Comparison of ENCODE assay signal across 17 cellular contexts in the genomic region with DNA sequence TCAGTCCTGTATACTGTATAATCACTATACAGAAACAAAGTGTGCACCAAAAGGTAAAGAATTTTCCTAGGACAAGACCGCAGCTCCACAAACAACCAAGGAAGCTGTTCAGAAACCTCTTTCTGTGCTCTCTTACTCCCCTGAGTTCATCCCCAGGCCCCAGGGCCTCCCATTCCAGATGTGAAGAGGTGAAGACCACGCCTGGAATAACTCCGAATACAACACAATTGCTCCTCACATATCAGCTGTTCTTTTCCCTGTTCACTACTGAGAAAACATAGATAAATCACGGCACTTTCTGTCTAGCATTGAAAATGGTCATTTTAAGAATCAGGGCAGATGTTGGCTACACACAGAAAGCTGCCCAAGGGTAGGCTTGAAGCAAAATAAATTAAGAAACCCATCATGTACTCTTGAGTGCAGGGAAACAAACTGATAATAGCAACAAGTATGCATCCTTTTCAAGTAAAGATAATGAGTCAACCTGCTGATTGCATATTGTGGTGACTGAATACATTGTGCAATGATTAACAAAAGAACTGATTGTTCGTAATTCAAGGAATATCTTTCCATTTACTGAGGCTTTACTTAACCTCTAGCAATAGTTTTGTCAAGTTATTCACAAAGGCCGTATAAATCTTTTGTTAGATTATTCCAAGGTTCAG.
DNase-seq lines count a peak whose midpoint lies in the region; ATAC-seq, FAIRE-seq and TF ChIP-seq lines count a peak whose summit lies in the region.
"Had no signal": no experiment of that assay in that cellular context is flagged by ENCODE, and none has a peak within 500 bp of the region (broad histone marks: within the 10 kb centered on the region; RNA-seq: fewer than 3 reads in every experiment).

No MANE protein-coding gene starts in this region.

- CTCF ChIA-PET in HepG2 (lab: Yijun Ruan, JAX; ENCODE audit: low intra/inter-chr PET ratio, low total read pairs): no interaction called here
- CTCF ChIA-PET in H1 (lab: Charles Lee; ENCODE audit: partially characterized antibody): no interaction called here
- CTCF ChIA-PET in activated CD8-positive, alpha-beta T cell treated with anti-CD3 and anti-CD28 coated beads for 36 hours (lab: Charles Lee): no interaction called here

- H3K9ac ChIP-seq in HepG2 (ENCODE audit: insufficient read depth, low read depth, low read length) (no peak overlapping the region), H1 (replicated peaks in 1 of 4; ENCODE audit: extremely low read depth in 1 of 4, low read depth in 3 of 4, low read length in 3 of 4) (no peak overlapping the region), keratinocyte (ENCODE audit: control insufficient read depth, extremely low read depth, insufficient read depth, low read length) (no peak overlapping the region)

- H3K36me3 Mint-ChIP-seq in activated CD8-positive, alpha-beta T cell treated with anti-CD3 and anti-CD28 coated beads for 36 hours (ENCODE audit: low read depth): no peaks in the 10 kb centered on the region
- H3K36me3 Mint-ChIP-seq: T-cell had no signal

- H2AK5ac ChIP-seq in H1 (ENCODE audit: low read depth, low read length): no peak overlapping the region

- FAIRE-seq in HepG2 (lab: Jason Lieb, UNC): no peak
- FAIRE-seq in H1 (lab: Jason Lieb, UNC): no peak
- FAIRE-seq in keratinocyte (lab: Jason Lieb, UNC): peak; percentile 93

- no peak overlapping the region for H2BK12ac ChIP-seq in H1 (ENCODE audit: low read depth, low read length)

- H3K18ac ChIP-seq in H1 (ENCODE audit: extremely low read depth, low read length): no peak overlapping the region

- H3K4me2 ChIP-seq in HepG2 (ENCODE audit: low read depth, low read length) (no peak overlapping the region), H1 (ENCODE audit: insufficient read depth in 1 of 2, low read depth in 2 of 2, low read length in 2 of 2) (no peak overlapping the region), keratinocyte (ENCODE audit: control insufficient read depth, extremely low read depth, insufficient read depth, low read depth, low read length) (no peak overlapping the region)

- no peak overlapping the region for H2BK5ac ChIP-seq in H1 (ENCODE audit: low read depth, low read length)

- H3K27me3 ChIP-seq in HepG2 (ENCODE audit: control insufficient read depth in 1 of 2, insufficient read depth in 2 of 2, low read length in 2 of 2) (no peaks in the 10 kb centered on the region), right lobe of liver (no peaks in the 10 kb centered on the region), H1 (replicated peaks in 1 of 4; ENCODE audit: control insufficient read depth in 3 of 4, extremely low read depth in 1 of 4, insufficient read depth in 3 of 4, low read length in 3 of 4) (no peaks in the 10 kb centered on the region), keratinocyte (ENCODE audit: control insufficient read depth, extremely low read depth, insufficient read depth, low read length) (no peaks in the 10 kb centered on the region)
- H3K27me3 ChIP-seq: ascending aorta, ovary had no signal

- H3K79me2 ChIP-seq in HepG2 (ENCODE audit: insufficient read depth, low read length): no peaks in the 10 kb centered on the region
- H3K79me2 ChIP-seq in H1 (ENCODE audit: control insufficient read depth in 1 of 2, insufficient read depth in 2 of 2, low read length in 2 of 2): no peaks in the 10 kb centered on the region
- H3K79me2 ChIP-seq in keratinocyte (ENCODE audit: control insufficient read depth, insufficient read depth, low read length): no peaks in the 10 kb centered on the region

- POLR2A ChIA-PET in HepG2 (lab: Yijun Ruan, JAX) (no interaction called here), H1 (lab: Charles Lee; ENCODE audit: partially characterized antibody) (no interaction called here)
- POLR2A ChIA-PET in activated CD8-positive, alpha-beta T cell treated with anti-CD3 and anti-CD28 coated beads for 36 hours (lab: Charles Lee): no interaction called here

- dilution Hi-C loops in keratinocyte (cut with MboI; ENCODE audit: extremely low pct_ligation_motif_present, low sequenced_read_pairs): no loop called here

- WGBS in HepG2 (ENCODE audit: low lambda C conversion rate): 30% methylated on average over 6 of the region's 6 CpGs
- 74% methylated on average over 6 of the region's 6 CpGs for WGBS in right lobe of liver (ENCODE audit: insufficient coverage, low coverage, low lambda C conversion rate, missing lambda C conversion rate)
- 86% methylated on average over 6 of the region's 6 CpGs; no CpG with 5 or more reads in 1 of the 2 experiments for WGBS in H1 (ENCODE audit: extremely low coverage in 1 of 2, insufficient coverage in 1 of 2, insufficient read length in 1 of 2, insufficient replicate concordance in 2 of 2, low coverage in 1 of 2, low lambda C conversion rate in 2 of 2, missing lambda C conversion rate in 1 of 2), 2 experiments

- no peaks in the 10 kb centered on the region for H3K4me1 ChIP-seq in HepG2 (ENCODE audit: insufficient read depth, low read length)
- H3K4me1 ChIP-seq in right lobe of liver: no peaks in the 10 kb centered on the region
- H3K4me1 ChIP-seq in H1 (replicated peaks in 1 of 4; ENCODE audit: control insufficient read depth in 3 of 4, insufficient read depth in 4 of 4, low read length in 3 of 4): peaks cover 0 to 4% (median 1%) of the 10 kb centered on the region in 4 experiments; a peak in 3 of 7 replicates
- peaks cover 19% of the 10 kb centered on the region for H3K4me1 ChIP-seq in keratinocyte (ENCODE audit: control insufficient read depth, extremely low read depth, insufficient read depth, low read length)
- H3K4me1 ChIP-seq: ascending aorta had no signal

- no peak overlapping the region for H2BK20ac ChIP-seq in H1 (ENCODE audit: low read length)

- TF ChIP-seq RAD21 in HepG2 (CRISPR knock-in tag; IDR thresholded peaks at IDR 0.05) (no peak), H1 (IDR thresholded peaks at IDR 0.05 in 1 of 2, conservative IDR thresholded peaks at IDR 0.05 in 1 of 2; ENCODE audit: low read depth in 2 of 2, low read length in 2 of 2) (no peak)

- DNase-seq in HepG2 (ENCODE audit: low spot score) (no peak), right lobe of liver (no peak), H1 (ENCODE audit: low read depth in 1 of 2, low spot score in 2 of 2) (no peak), keratinocyte (ENCODE audit: low read depth, low spot score) (no peak), retina (no peak)
- no peak for DNase-seq in activated CD8-positive, alpha-beta T cell treated with anti-CD3 and anti-CD28 coated beads for 36 hours
- DNase-seq: activated CD4-positive, CD25-positive, alpha-beta regulatory T cell; activated effector memory CD4-positive, alpha-beta T cell treated with anti-CD3 and anti-CD28 coated beads, Interleukin-2, amount 50 U/mL, for 16 hours; Kasumi-1; NCI-H1694; NCI-H510A; ovary; substantia nigra; T-cell had no signal

- H3K23me2 ChIP-seq in H1 (ENCODE audit: low read depth, low read length): no peaks in the 10 kb centered on the region

- H3K27ac ChIP-seq in HepG2 (ENCODE audit: extremely low read length, insufficient read depth, low read length) (no peak overlapping the region), right lobe of liver (no peak overlapping the region), H1 (ENCODE audit: low read depth, low read length) (no peak overlapping the region), keratinocyte (ENCODE audit: control insufficient read depth, insufficient read depth, low read length) (peak overlapping the region; percentile 32)
- H3K27ac ChIP-seq: ascending aorta had no signal

- TF ChIP-seq CTCF in HepG2 (CRISPR knock-in tag; IDR thresholded peaks at IDR 0.05) (no peak), right lobe of liver (IDR thresholded peaks at IDR 0.05) (no peak), H1 (IDR thresholded peaks at IDR 0.05; ENCODE audit: control extremely low read depth in 1 of 3, insufficient read depth in 1 of 3, low read depth in 1 of 3, low read length in 3 of 3) (no peak), keratinocyte (optimal IDR thresholded peaks at IDR 0.05 in 1 of 3, IDR thresholded peaks at IDR 0.05 in 1 of 3, conservative IDR thresholded peaks at IDR 0.05 in 1 of 3; ENCODE audit: extremely low read depth in 1 of 3, insufficient read depth in 2 of 3, low read length in 3 of 3) (no peak)
- no peak for TF ChIP-seq CTCF in activated CD8-positive, alpha-beta T cell treated with anti-CD3 and anti-CD28 coated beads for 36 hours (IDR thresholded peaks at IDR 0.05)

- peak overlapping the region; percentile 3 for H3K23ac ChIP-seq in H1 (ENCODE audit: insufficient read length)

- no peak overlapping the region for H2BK120ac ChIP-seq in H1 (replicated peaks; ENCODE audit: low read depth, low read length)

- ATAC-seq in HepG2: no peak
- no peak for ATAC-seq in right lobe of liver
- ATAC-seq in activated CD8-positive, alpha-beta T cell treated with anti-CD3 and anti-CD28 coated beads for 36 hours: no peak
- no peak for ATAC-seq in HG03159 (IDR thresholded peaks at IDR 0.05; ENCODE audit: unreplicated experiment)
- no peak for ATAC-seq in HG03460 (IDR thresholded peaks at IDR 0.05; ENCODE audit: unreplicated experiment)
- ATAC-seq: T-cell had no signal

- peaks cover 25% of the 10 kb centered on the region for H3K9me3 ChIP-seq in HepG2 (ENCODE audit: low read length)
- H3K9me3 ChIP-seq in right lobe of liver: no peaks in the 10 kb centered on the region
- H3K9me3 ChIP-seq in H1 (ENCODE audit: insufficient read depth in 2 of 2, low read depth in 1 of 2, low read length in 1 of 2): no peaks in the 10 kb centered on the region
- no peaks in the 10 kb centered on the region for H3K9me3 ChIP-seq in keratinocyte (ENCODE audit: control insufficient read depth, low read depth, low read length)
- H3K9me3 ChIP-seq: ascending aorta, ovary had no signal

- H3K9me3 Mint-ChIP-seq in activated CD8-positive, alpha-beta T cell treated with anti-CD3 and anti-CD28 coated beads for 36 hours: peaks cover 5% of the 10 kb centered on the region

- no peak for TF ChIP-seq POLR2A in HepG2 (IDR thresholded peaks at IDR 0.05; ENCODE audit: insufficient read depth in 1 of 2, low read depth in 2 of 2, low read length in 2 of 2)
- no peak for TF ChIP-seq POLR2A in right lobe of liver (IDR thresholded peaks at IDR 0.05)
- no peak for TF ChIP-seq POLR2A in H1 (IDR thresholded peaks at IDR 0.05; ENCODE audit: control extremely low read depth in 1 of 2, low read depth in 2 of 2, low read length in 2 of 2)

- intact Hi-C loops in HepG2 (cut with micrococcal nuclease; ENCODE audit: unreplicated experiment): no loop called here
- intact Hi-C loops in right lobe of liver (cut with DNase I): no loop called here
- intact Hi-C loops in activated CD8-positive, alpha-beta T cell treated with anti-CD3 and anti-CD28 coated beads for 36 hours (cut with micrococcal nuclease): no loop called here

- no peak overlapping the region for H4K5ac ChIP-seq in H1 (ENCODE audit: insufficient read length, low read depth, low read length)

- H3K79me1 ChIP-seq in H1 (ENCODE audit: low read depth, low read length): no peaks in the 10 kb centered on the region

- no TSS peak for BruUV-seq in HepG2 (replicated peaks; lab: Mats Ljungman, UMichigan)

- no peak overlapping the region for H3K4me3 ChIP-seq in HepG2 (replicated peaks in 1 of 3; ENCODE audit: insufficient read depth in 1 of 3, low read depth in 2 of 3, low read length in 3 of 3)
- H3K4me3 ChIP-seq in right lobe of liver: no peak overlapping the region
- no peak overlapping the region for H3K4me3 ChIP-seq in H1 (ENCODE audit: extremely low read depth in 1 of 4, insufficient read depth in 2 of 4, low read depth in 3 of 4, low read length in 4 of 4)
- no peak overlapping the region for H3K4me3 ChIP-seq in keratinocyte (ENCODE audit: control insufficient read depth in 2 of 3, extremely low read depth in 1 of 3, insufficient read depth in 2 of 3, low read depth in 1 of 3, low read length in 3 of 3)
- H3K4me3 ChIP-seq: ascending aorta, ovary had no signal

- no peaks in the 10 kb centered on the region for H3K4me1 Mint-ChIP-seq in activated CD8-positive, alpha-beta T cell treated with anti-CD3 and anti-CD28 coated beads for 36 hours (ENCODE audit: low read depth)
- H3K4me1 Mint-ChIP-seq: T-cell had no signal

- in situ Hi-C loops in HepG2 (cut with HindIII; ENCODE audit: extremely low pct_ligation_motif_present, low pct_unique_long_range_greater_than_20kb): no loop called here

- H3K4me3 Mint-ChIP-seq in activated CD8-positive, alpha-beta T cell treated with anti-CD3 and anti-CD28 coated beads for 36 hours: no peak overlapping the region
- H3K4me3 Mint-ChIP-seq: T-cell had no signal

- no peak overlapping the region for H3K14ac ChIP-seq in H1 (ENCODE audit: insufficient read length)

- no peak overlapping the region for H2BK15ac ChIP-seq in H1 (ENCODE audit: low read length)

- H4K8ac ChIP-seq in H1 (ENCODE audit: extremely low read depth, insufficient read depth, low read length): no peak overlapping the region

- H3K27me3 Mint-ChIP-seq in activated CD8-positive, alpha-beta T cell treated with anti-CD3 and anti-CD28 coated beads for 36 hours: no peaks in the 10 kb centered on the region
- H3K27me3 Mint-ChIP-seq: T-cell had no signal

- H4K91ac ChIP-seq in H1 (replicated peaks; ENCODE audit: insufficient read length, low read length): no peak overlapping the region

- no peaks in the 10 kb centered on the region for H3K36me3 ChIP-seq in HepG2 (replicated peaks in 1 of 2; ENCODE audit: control insufficient read depth in 1 of 2, insufficient read depth in 2 of 2, low read length in 2 of 2)
- H3K36me3 ChIP-seq in right lobe of liver: no peaks in the 10 kb centered on the region
- H3K36me3 ChIP-seq in H1 (ENCODE audit: control insufficient read depth in 2 of 4, insufficient read depth in 4 of 4, low read length in 3 of 4): no peaks in the 10 kb centered on the region
- no peaks in the 10 kb centered on the region for H3K36me3 ChIP-seq in keratinocyte (ENCODE audit: control insufficient read depth in 2 of 2, extremely low read depth in 1 of 2, insufficient read depth in 2 of 2, low read length in 2 of 2)
- H3K36me3 ChIP-seq: ascending aorta, ovary had no signal

- TF ChIP-seq EP300 in HepG2 (IDR thresholded peaks at IDR 0.05; ENCODE audit: low read depth in 2 of 2, low read length in 2 of 2) (no peak), HepG2 (CRISPR knock-in tag; IDR thresholded peaks at IDR 0.05; ENCODE audit: borderline replicate concordance) (no peak), H1 (IDR thresholded peaks at IDR 0.05; ENCODE audit: borderline replicate concordance in 1 of 2, low read depth in 2 of 2, low read length in 2 of 2) (no peak)

- no peak overlapping the region for H3K27ac Mint-ChIP-seq in activated CD8-positive, alpha-beta T cell treated with anti-CD3 and anti-CD28 coated beads for 36 hours
- H3K27ac Mint-ChIP-seq: T-cell had no signal

- no peak overlapping the region for H3K4ac ChIP-seq in H1 (replicated peaks; ENCODE audit: insufficient read length, low read depth, low read length)

- H2AFZ ChIP-seq in HepG2 (ENCODE audit: low read length) (no peak overlapping the region), H1 (ENCODE audit: low read length) (peak overlapping the region; percentile 48; the same call in 1 of the 2 replicates), keratinocyte (ENCODE audit: control insufficient read depth, low read length) (no peak overlapping the region)

- no peaks in the 10 kb centered on the region for H4K20me1 ChIP-seq in HepG2 (ENCODE audit: insufficient read depth, low read length)
- H4K20me1 ChIP-seq in H1 (replicated peaks in 1 of 2; ENCODE audit: control insufficient read depth in 1 of 2, insufficient read depth in 2 of 2, low read length in 2 of 2): no peaks in the 10 kb centered on the region
- no peaks in the 10 kb centered on the region for H4K20me1 ChIP-seq in keratinocyte (ENCODE audit: control insufficient read depth, extremely low read depth, insufficient read depth, low read length)

- no peak overlapping the region for H3K56ac ChIP-seq in H1 (replicated peaks; ENCODE audit: insufficient read length, low read depth, low read length)

- H3K9me1 ChIP-seq in keratinocyte (ENCODE audit: control insufficient read depth, extremely low read depth, insufficient read depth, low read length): no peaks in the 10 kb centered on the region
